Comparison of ENCODE assay signal across 22 cellular contexts in genomic region chr13:43257765-43258164, GRCh38.
"Had no signal": no experiment of that assay in that cellular context is flagged by ENCODE, and none has a peak within 500 bp of the region (broad histone marks: within the 10 kb centered on the region; RNA-seq: fewer than 3 reads in every experiment).

No MANE protein-coding gene starts in this region.

- H3K9me3 ChIP-seq: SK-N-SH had no signal

- H3K9me2 ChIP-seq: SK-N-SH had no signal

- ATAC-seq: HepG2, K562, Panc1, T-cell had no signal

- H3K4me3 ChIP-seq: K562 had no signal

- FAIRE-seq: HepG2, K562 had no signal

- DNase-seq: Kasumi-1, MM.1S, NCI-H1092 treated with DMSO at 0.1 percent for 48 hours, NCI-H1436, NCI-H187, NCI-H2029, NCI-H2081 treated with DMSO at 0.1 percent for 48 hours, NCI-H2171, NCI-H226, NCI-H446, NCI-H510A, NCI-H524 treated with DMSO at 0.1 percent for 48 hours, NCI-H69, NCI-H774, Right ventricle myocardium superior, SK-N-SH, SW 1271, T-cell had no signal

- H3K27ac ChIP-seq: KMS-11 had no signal

- H3K4me2 ChIP-seq: KMS-11, SK-N-SH had no signal
